8 cellular contexts compared by ENCODE assay signal in the genomic region with DNA sequence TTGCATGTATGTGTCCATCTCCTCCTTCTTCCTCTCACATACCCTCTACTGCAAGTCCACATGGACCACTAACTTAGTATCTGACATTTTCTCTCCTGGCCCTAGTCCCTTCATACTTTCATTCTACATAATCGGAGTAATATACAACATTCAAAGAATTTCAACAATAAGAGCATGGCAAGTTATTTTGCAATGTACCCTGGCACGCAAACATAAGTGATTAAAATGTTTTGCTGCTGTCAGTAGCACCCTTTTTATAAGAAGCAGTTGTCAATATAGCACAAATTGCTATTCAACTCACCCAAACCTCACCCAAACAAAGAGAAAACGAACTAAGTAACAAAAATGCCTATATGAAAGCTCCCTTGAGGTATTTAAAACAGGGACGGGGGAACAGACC. TPM values are rescaled to one million over a fixed set of nuclear protein-coding genes. Genes with fewer than 3 reads are reported as not detected.
DNase-seq lines count a peak whose midpoint lies in the region; ATAC-seq and TF ChIP-seq lines count a peak whose summit lies in the region.

No MANE protein-coding gene starts in this region.

- H3K4me3 ChIP-seq in GM23338 (peak overlapping the region; percentile 68), WI38 (ENCODE audit: low read depth, low read length) (peak overlapping the region; percentile 89), gastroesophageal sphincter (peak overlapping the region; percentile 58 to 84), skeletal muscle cell (ENCODE audit: low read depth, low read length) (peak overlapping the region; percentile 63)

- no peak for TF ChIP-seq CTCF in GM23338 (conservative IDR thresholded peaks at IDR 0.05; ENCODE audit: low read depth in 2 of 2)
- TF ChIP-seq CTCF in WI38 (IDR thresholded peaks at IDR 0.05; ENCODE audit: low read depth, low read length) = no peak
- no peak for TF ChIP-seq CTCF in gastroesophageal sphincter (IDR thresholded peaks at IDR 0.05)

- 0 to 7% methylated on average over 3 to 4 of the region's 4 CpGs for WGBS in gastroesophageal sphincter (ENCODE audit: low coverage in 1 of 2), 2 donors

- DNase-seq in GM23338 (ENCODE audit: low spot score) = no peak
- DNase-seq in skeletal muscle cell (ENCODE audit: low read depth) = no peak
- no peak for DNase-seq in HCEC 1CT
- no peak for DNase-seq in NCI-H1694 treated with DMSO at 0.1 percent for 48 hours (lab: John Stamatoyannopoulos, UW)
- no peak for DNase-seq in NCI-H1092 treated with DMSO at 0.1 percent for 48 hours (lab: John Stamatoyannopoulos, UW)

- H3K9me3 ChIP-seq in gastroesophageal sphincter = no peaks in the 10 kb centered on the region

- no peaks in the 10 kb centered on the region for H3F3A ChIP-seq in GM23338 (replicated peaks; ENCODE audit: low read depth)

- H3K79me2 ChIP-seq in GM23338 (replicated peaks; ENCODE audit: insufficient read depth) = peaks cover 61% of the 10 kb centered on the region

- no peaks in the 10 kb centered on the region for H3K9me3 Mint-ChIP-seq in GM23338

- ATAC-seq in GM23338 (no peak), gastroesophageal sphincter (no peak), esophagus mucosa (no peak)

- no peak overlapping the region for H3K27ac Mint-ChIP-seq in GM23338

- no peaks in the 10 kb centered on the region; the same call in 2 of the 3 replicates for H3K36me3 Mint-ChIP-seq in GM23338 (ENCODE audit: low read depth)

- H3K36me3 ChIP-seq in GM23338 (ENCODE audit: insufficient read depth) = no peaks in the 10 kb centered on the region
- H3K36me3 ChIP-seq in gastroesophageal sphincter = no peaks in the 10 kb centered on the region

- TF ChIP-seq POLR2A in gastroesophageal sphincter (IDR thresholded peaks at IDR 0.05) = no peak

- no peak for TF ChIP-seq EP300 in gastroesophageal sphincter (IDR thresholded peaks at IDR 0.05)

- peaks cover 30% of the 10 kb centered on the region for H3K4me1 ChIP-seq in GM23338 (ENCODE audit: insufficient read depth)
- peaks cover 0 to 62% (median 19%) of the 10 kb centered on the region in 3 donors for H3K4me1 ChIP-seq in gastroesophageal sphincter

- H3K9me2 ChIP-seq in GM23338 (ENCODE audit: insufficient read depth) = no peaks in the 10 kb centered on the region

- H3K27me3 ChIP-seq in GM23338 (ENCODE audit: insufficient read depth) = no peaks in the 10 kb centered on the region
- no peaks in the 10 kb centered on the region for H3K27me3 ChIP-seq in gastroesophageal sphincter

- H3K4me1 Mint-ChIP-seq in GM23338 = peaks cover 35% of the 10 kb centered on the region

- H4K20me1 ChIP-seq in GM23338 (replicated peaks; ENCODE audit: insufficient read depth) = peaks cover 28% of the 10 kb centered on the region

- peak overlapping the region; percentile 85 for H3K4me2 ChIP-seq in GM23338

- no peak overlapping the region for H2AFZ ChIP-seq in GM23338

- H3K27ac ChIP-seq in GM23338 (ENCODE audit: low read depth) (no peak overlapping the region), gastroesophageal sphincter (peak overlapping the region; percentile 81 to 97 (median 96))

- H3K27me3 Mint-ChIP-seq in GM23338 (ENCODE audit: insufficient read depth, low read depth, poor library complexity) = peaks cover 3% of the 10 kb centered on the region

- H3K4me3 Mint-ChIP-seq in GM23338 = peak overlapping the region; percentile 91

TF ChIP-seq in GM23338, 12 proteins besides CTCF, POLR2A, EP300 and RAD21:
- TF ChIP-seq, protein P1, sequence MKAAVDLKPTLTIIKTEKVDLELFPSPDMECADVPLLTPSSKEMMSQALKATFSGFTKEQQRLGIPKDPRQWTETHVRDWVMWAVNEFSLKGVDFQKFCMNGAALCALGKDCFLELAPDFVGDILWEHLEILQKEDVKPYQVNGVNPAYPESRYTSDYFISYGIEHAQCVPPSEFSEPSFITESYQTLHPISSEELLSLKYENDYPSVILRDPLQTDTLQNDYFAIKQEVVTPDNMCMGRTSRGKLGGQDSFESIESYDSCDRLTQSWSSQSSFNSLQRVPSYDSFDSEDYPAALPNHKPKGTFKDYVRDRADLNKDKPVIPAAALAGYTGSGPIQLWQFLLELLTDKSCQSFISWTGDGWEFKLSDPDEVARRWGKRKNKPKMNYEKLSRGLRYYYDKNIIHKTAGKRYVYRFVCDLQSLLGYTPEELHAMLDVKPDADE (IDR thresholded peaks at IDR 0.05) = no peak

RNA-seq across cellular contexts. Expression of a gene that starts 1.8 kb away (rescaled TPM):
- 167 and 179 TPM in 2 replicates for total RNA-seq in GM23338 (2014; rRNA removed; shearing (Covaris generic))
- 91.1 and 92.0 TPM in 2 replicates for polyA plus RNA-seq in GM23338 (2016; fragmentation: Nextera tagmentation; extraction: Ambion mirVana)
- total RNA-seq in gastroesophageal sphincter = 100 to 1,000 TPM; 109 to 149 (median 127) TPM
- total RNA-seq in esophagus mucosa = 52.7 TPM
